ENCODE assay signal across 20 cellular contexts in genomic region chr3:149460123-149460522, GRCh38. TPM values are rescaled to one million over a fixed set of nuclear protein-coding genes. Genes with fewer than 3 reads are reported as not detected.
A peak's percentile ranks its signal among the peaks of the same experiment; 100 is the strongest.
DNase-seq lines count a peak whose midpoint lies in the region; ATAC-seq and TF ChIP-seq lines count a peak whose summit lies in the region.
"Had no signal": no experiment of that assay in that cellular context is flagged by ENCODE, and none has a peak within 500 bp of the region (broad histone marks: within the 10 kb centered on the region; RNA-seq: fewer than 3 reads in every experiment).

No MANE protein-coding gene starts in this region.

- no peak overlapping the region for H3K4me2 ChIP-seq in mesenchymal stem cell (ENCODE audit: low read length, poor library complexity, severe bottlenecking)

- no peak overlapping the region for H2BK12ac ChIP-seq in mesenchymal stem cell (ENCODE audit: low read length in 2 of 2)

- no peaks in the 10 kb centered on the region for H3K79me1 ChIP-seq in mesenchymal stem cell (replicated peaks; ENCODE audit: low read length, poor library complexity, severe bottlenecking)

- H3K9ac ChIP-seq in mesenchymal stem cell (ENCODE audit: low read length), result peak overlapping the region; percentile 4

- H3K27ac ChIP-seq in gastroesophageal sphincter, result peak overlapping the region in 1 of 4 donors; percentile 48
- H3K27ac ChIP-seq in mesenchymal stem cell (ENCODE audit: low read length, poor library complexity, severe bottlenecking), result no peak overlapping the region
- H3K27ac ChIP-seq in testis, result peak overlapping the region in 1 of 2 donors; percentile 56
- H3K27ac ChIP-seq: HL-60 had no signal

- TF ChIP-seq POLR2A in gastroesophageal sphincter (IDR thresholded peaks at IDR 0.05) (no peak), testis (IDR thresholded peaks at IDR 0.05) (no peak)

- H3K4me3 ChIP-seq in gastroesophageal sphincter (no peak overlapping the region), mesenchymal stem cell (ENCODE audit: insufficient read depth in 1 of 2, low read depth in 1 of 2, low read length in 2 of 2) (no peak overlapping the region), testis (no peak overlapping the region)
- H3K4me3 ChIP-seq: dorsolateral prefrontal cortex had no signal

- H2BK5ac ChIP-seq in mesenchymal stem cell (ENCODE audit: low read depth, low read length, poor library complexity, severe bottlenecking), result no peak overlapping the region

- H3K9me3 ChIP-seq in gastroesophageal sphincter (no peaks in the 10 kb centered on the region), mesenchymal stem cell (ENCODE audit: control insufficient read depth, low read length) (no peaks in the 10 kb centered on the region), testis (no peaks in the 10 kb centered on the region)

- DNase-seq in amniotic epithelial cell (ENCODE audit: low read depth), result peak; percentile 51
- no peak for DNase-seq in mesenchymal stem cell
- peak; percentile 65 for DNase-seq in testis
- DNase-seq in ureter (ENCODE audit: low spot score), result no peak
- no peak for DNase-seq in NCI-H1436 (lab: John Stamatoyannopoulos, UW)
- no peak for DNase-seq in stimulated activated CD4-positive, alpha-beta T cell treated with anti-CD3 and anti-CD28 coated beads, Interleukin-2, amount 100 ng/mL, for 24 hours
- DNase-seq: activated CD4-positive, alpha-beta T cell treated with anti-CD3 and anti-CD28 coated beads, Interleukin-2, amount 10 ng/mL, durations not matched to agents 7 days and 5 days; activated naive CD4-positive, alpha-beta T cell treated with anti-CD3 and anti-CD28 coated beads for 36 hours; activated T-cell treated with anti-CD3 and anti-CD28 coated beads for 4 hours; kidney glomerular epithelial cell; NCI-H2029; stimulated activated CD4-positive, alpha-beta T cell treated with anti-CD3 and anti-CD28 coated beads, Interleukin-4, amount 100 ng/mL, for 1 hour; SW 1271 had no signal

- ATAC-seq in gastroesophageal sphincter (peak; percentile 62), HG03469 (IDR thresholded peaks at IDR 0.05; ENCODE audit: unreplicated experiment) (no peak)
- ATAC-seq: HCT116 had no signal

- WGBS in gastroesophageal sphincter (ENCODE audit: low coverage in 1 of 2), 2 donors, result 18 to 29% methylated on average over 1 of the region's 1 CpG
- 100% methylated on average over 1 of the region's 1 CpG for WGBS in mesenchymal stem cell
- WGBS in testis, 2 donors, result 44 to 45% methylated on average over 1 of the region's 1 CpG

- H4K91ac ChIP-seq in mesenchymal stem cell (ENCODE audit: low read length), result no peak overlapping the region

- H2BK120ac ChIP-seq in mesenchymal stem cell (ENCODE audit: low read depth, low read length), result no peak overlapping the region

- H3K27me3 ChIP-seq in gastroesophageal sphincter, result no peaks in the 10 kb centered on the region
- H3K27me3 ChIP-seq in mesenchymal stem cell (ENCODE audit: control insufficient read depth in 1 of 2, insufficient read depth in 1 of 2, low read length in 2 of 2), result no peaks in the 10 kb centered on the region
- no peaks in the 10 kb centered on the region for H3K27me3 ChIP-seq in testis

- H3K18ac ChIP-seq in mesenchymal stem cell (ENCODE audit: low read depth in 1 of 2, low read length in 2 of 2), result no peak overlapping the region

- H4K8ac ChIP-seq in mesenchymal stem cell (ENCODE audit: low read length), result no peak overlapping the region

- TF ChIP-seq CTCF in gastroesophageal sphincter (IDR thresholded peaks at IDR 0.05) (no peak), testis (IDR thresholded peaks at IDR 0.05) (no peak)

- no peak overlapping the region for H3K23ac ChIP-seq in mesenchymal stem cell (ENCODE audit: low read length in 2 of 2)

- no peak overlapping the region for H2AK5ac ChIP-seq in mesenchymal stem cell (ENCODE audit: low read length, severe bottlenecking)

- peaks cover 0 to 12% (median 0%) of the 10 kb centered on the region in 3 donors for H3K4me1 ChIP-seq in gastroesophageal sphincter
- peaks cover 4% of the 10 kb centered on the region for H3K4me1 ChIP-seq in mesenchymal stem cell (ENCODE audit: control insufficient read depth, insufficient read depth, low read depth, low read length)
- H3K4me1 ChIP-seq in testis, result peaks cover 10% of the 10 kb centered on the region

- intact Hi-C loops in testis (cut with DNase I; ENCODE audit: low total_unique reads), result no loop called here

- no peak for TF ChIP-seq EP300 in gastroesophageal sphincter (IDR thresholded peaks at IDR 0.05)

- H3K4ac ChIP-seq in mesenchymal stem cell (ENCODE audit: low read depth in 1 of 2, low read length in 2 of 2), result no peak overlapping the region

- no peak overlapping the region for H2AFZ ChIP-seq in mesenchymal stem cell (ENCODE audit: low read depth, low read length)

- H3K36me3 ChIP-seq in gastroesophageal sphincter, result no peaks in the 10 kb centered on the region
- peaks cover 0 to 3% of the 10 kb centered on the region in 2 experiments for H3K36me3 ChIP-seq in mesenchymal stem cell (ENCODE audit: control insufficient read depth in 1 of 2, insufficient read depth in 2 of 2, low read depth in 1 of 2, low read length in 2 of 2)
- no peaks in the 10 kb centered on the region for H3K36me3 ChIP-seq in testis (ENCODE audit: low read depth, missing control alignments)

- H2BK15ac ChIP-seq in mesenchymal stem cell (ENCODE audit: low read depth, poor library complexity, severe bottlenecking), result no peak overlapping the region

- H3K14ac ChIP-seq in mesenchymal stem cell (ENCODE audit: low read length in 2 of 2), result no peak overlapping the region

RNA-seq across cellular contexts. Expression of gene TM4SF4, which starts 14.4 kb away (rescaled TPM):
- total RNA-seq in gastroesophageal sphincter (1 to 10 TPM in 3 of 4 donors, not detected in 1; 1.3 to 3.2 (median 2.2) TPM), testis (under 1 TPM; 0.12 to 0.39 TPM), ureter (not detected)
- polyA plus RNA-seq in mesenchymal stem cell (2013, experiment 1 of 2), result 0.03 TPM
- polyA plus RNA-seq in mesenchymal stem cell (2013, experiment 2 of 2), result 0.03 TPM
- 1.4 TPM for polyA plus RNA-seq in testis (ENCODE audit: insufficient read depth, low read depth, low replicate concordance)
- total RNA-seq: activated CD4-positive, alpha-beta T cell treated with anti-CD3 and anti-CD28 coated beads, Interleukin-2, amount 10 ng/mL, durations not matched to agents 7 days and 5 days; activated naive CD4-positive, alpha-beta T cell treated with anti-CD3 and anti-CD28 coated beads for 36 hours; dorsolateral prefrontal cortex; skeletal muscle tissue; subcutaneous adipose tissue had no signal

Comparison
In these comparisons a context has a peak if more than half of its experiments do, and no peak if none do; other contexts are left out.
1. DNase-seq: peak in amniotic epithelial cell (single experiment) and testis (single experiment); none in mesenchymal stem cell (single experiment), ureter (single experiment), NCI-H1436 (single experiment) and stimulated activated CD4-positive, alpha-beta T cell treated with anti-CD3 and anti-CD28 coated beads, Interleukin-2, amount 100 ng/mL, for 24 hours (0 of 2).